In the genomic region with DNA sequence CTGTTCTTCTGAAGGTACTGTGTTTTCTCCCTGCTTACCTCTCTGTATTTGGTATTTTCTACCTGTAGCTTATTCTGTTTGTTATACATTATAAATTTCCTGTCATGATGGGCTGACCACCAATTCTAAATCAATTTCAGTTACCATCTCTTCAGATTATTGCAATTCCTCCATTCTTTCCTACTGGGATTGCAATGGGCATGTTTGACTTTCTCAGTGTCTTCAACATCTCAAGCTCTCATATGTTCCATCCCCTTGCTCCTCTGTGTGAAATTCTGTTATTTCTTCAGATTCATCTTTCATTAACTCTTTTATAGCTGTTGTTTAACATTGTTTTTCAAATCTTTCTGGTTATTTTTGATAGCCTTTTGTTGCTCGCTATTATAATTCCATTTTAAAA, we compare ENCODE assay signal across 1 cellular context.
TF ChIP-seq lines count a peak whose summit lies in the region.

No MANE protein-coding gene starts in this region.

TF ChIP-seq in GM23338, 12 proteins besides CTCF, POLR2A, EP300 and RAD21:
- TF ChIP-seq EZH2 (IDR thresholded peaks at IDR 0.05; ENCODE audit: low read depth, unreplicated experiment) (no peak), NANOG (IDR thresholded peaks at IDR 0.05; ENCODE audit: borderline replicate concordance) (no peak), REST (IDR thresholded peaks at IDR 0.05; ENCODE audit: unreplicated experiment) (no peak), STAT1 (IDR thresholded peaks at IDR 0.05; ENCODE audit: unreplicated experiment) (no peak), POLR2AphosphoS5 (IDR thresholded peaks at IDR 0.05; ENCODE audit: low read depth) (no peak), CREB1 (CRISPR knock-in tag; IDR thresholded peaks at IDR 0.05; ENCODE audit: low read depth) (no peak), JUNB (IDR thresholded peaks at IDR 0.05; ENCODE audit: unreplicated experiment) (no peak), ZNF114 (CRISPR knock-in tag; IDR thresholded peaks at IDR 0.05) (no peak), EZH2phosphoT487 (IDR thresholded peaks at IDR 0.05; ENCODE audit: unreplicated experiment) (no peak), ZNF331 (CRISPR knock-in tag; IDR thresholded peaks at IDR 0.05; ENCODE audit: low read depth) (no peak)
- TF ChIP-seq, protein P1, sequence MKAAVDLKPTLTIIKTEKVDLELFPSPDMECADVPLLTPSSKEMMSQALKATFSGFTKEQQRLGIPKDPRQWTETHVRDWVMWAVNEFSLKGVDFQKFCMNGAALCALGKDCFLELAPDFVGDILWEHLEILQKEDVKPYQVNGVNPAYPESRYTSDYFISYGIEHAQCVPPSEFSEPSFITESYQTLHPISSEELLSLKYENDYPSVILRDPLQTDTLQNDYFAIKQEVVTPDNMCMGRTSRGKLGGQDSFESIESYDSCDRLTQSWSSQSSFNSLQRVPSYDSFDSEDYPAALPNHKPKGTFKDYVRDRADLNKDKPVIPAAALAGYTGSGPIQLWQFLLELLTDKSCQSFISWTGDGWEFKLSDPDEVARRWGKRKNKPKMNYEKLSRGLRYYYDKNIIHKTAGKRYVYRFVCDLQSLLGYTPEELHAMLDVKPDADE (IDR thresholded peaks at IDR 0.05), result no peak
- TF ChIP-seq, protein P2, sequence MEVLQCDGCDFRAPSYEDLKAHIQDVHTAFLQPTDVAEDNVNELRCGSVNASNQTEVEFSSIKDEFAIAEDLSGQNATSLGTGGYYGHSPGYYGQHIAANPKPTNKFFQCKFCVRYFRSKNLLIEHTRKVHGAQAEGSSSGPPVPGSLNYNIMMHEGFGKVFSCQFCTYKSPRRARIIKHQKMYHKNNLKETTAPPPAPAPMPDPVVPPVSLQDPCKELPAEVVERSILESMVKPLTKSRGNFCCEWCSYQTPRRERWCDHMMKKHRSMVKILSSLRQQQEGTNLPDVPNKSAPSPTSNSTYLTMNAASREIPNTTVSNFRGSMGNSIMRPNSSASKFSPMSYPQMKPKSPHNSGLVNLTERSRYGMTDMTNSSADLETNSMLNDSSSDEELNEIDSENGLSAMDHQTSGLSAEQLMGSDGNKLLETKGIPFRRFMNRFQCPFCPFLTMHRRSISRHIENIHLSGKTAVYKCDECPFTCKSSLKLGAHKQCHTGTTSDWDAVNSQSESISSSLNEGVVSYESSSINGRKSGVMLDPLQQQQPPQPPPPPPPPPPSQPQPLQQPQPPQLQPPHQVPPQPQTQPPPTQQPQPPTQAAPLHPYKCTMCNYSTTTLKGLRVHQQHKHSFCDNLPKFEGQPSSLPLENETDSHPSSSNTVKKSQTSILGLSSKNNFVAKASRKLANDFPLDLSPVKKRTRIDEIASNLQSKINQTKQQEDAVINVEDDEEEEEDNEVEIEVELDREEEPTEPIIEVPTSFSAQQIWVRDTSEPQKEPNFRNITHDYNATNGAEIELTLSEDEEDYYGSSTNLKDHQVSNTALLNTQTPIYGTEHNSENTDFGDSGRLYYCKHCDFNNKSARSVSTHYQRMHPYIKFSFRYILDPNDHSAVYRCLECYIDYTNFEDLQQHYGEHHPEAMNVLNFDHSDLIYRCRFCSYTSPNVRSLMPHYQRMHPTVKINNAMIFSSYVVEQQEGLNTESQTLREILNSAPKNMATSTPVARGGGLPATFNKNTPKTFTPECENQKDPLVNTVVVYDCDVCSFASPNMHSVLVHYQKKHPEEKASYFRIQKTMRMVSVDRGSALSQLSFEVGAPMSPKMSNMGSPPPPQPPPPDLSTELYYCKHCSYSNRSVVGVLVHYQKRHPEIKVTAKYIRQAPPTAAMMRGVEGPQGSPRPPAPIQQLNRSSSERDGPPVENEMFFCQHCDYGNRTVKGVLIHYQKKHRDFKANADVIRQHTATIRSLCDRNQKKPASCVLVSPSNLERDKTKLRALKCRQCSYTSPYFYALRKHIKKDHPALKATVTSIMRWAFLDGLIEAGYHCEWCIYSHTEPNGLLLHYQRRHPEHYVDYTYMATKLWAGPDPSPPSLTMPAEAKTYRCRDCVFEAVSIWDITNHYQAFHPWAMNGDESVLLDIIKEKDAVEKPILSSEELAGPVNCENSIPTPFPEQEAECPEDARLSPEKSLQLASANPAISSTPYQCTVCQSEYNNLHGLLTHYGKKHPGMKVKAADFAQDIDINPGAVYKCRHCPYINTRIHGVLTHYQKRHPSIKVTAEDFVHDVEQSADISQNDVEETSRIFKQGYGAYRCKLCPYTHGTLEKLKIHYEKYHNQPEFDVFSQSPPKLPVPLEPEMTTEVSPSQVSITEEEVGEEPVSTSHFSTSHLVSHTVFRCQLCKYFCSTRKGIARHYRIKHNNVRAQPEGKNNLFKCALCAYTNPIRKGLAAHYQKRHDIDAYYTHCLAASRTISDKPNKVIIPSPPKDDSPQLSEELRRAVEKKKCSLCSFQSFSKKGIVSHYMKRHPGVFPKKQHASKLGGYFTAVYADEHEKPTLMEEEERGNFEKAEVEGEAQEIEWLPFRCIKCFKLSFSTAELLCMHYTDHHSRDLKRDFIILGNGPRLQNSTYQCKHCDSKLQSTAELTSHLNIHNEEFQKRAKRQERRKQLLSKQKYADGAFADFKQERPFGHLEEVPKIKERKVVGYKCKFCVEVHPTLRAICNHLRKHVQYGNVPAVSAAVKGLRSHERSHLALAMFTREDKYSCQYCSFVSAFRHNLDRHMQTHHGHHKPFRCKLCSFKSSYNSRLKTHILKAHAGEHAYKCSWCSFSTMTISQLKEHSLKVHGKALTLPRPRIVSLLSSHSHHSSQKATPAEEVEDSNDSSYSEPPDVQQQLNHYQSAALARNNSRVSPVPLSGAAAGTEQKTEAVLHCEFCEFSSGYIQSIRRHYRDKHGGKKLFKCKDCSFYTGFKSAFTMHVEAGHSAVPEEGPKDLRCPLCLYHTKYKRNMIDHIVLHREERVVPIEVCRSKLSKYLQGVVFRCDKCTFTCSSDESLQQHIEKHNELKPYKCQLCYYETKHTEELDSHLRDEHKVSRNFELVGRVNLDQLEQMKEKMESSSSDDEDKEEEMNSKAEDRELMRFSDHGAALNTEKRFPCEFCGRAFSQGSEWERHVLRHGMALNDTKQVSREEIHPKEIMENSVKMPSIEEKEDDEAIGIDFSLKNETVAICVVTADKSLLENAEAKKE (CRISPR knock-in tag; IDR thresholded peaks at IDR 0.05), result no peak
